ENCODE assay signal across 8 cellular contexts in genomic region chr3:97764186-97765055, GRCh38. TPM values are rescaled to one million over a fixed set of nuclear protein-coding genes. Genes with fewer than 3 reads are reported as not detected.
DNase-seq lines count a peak whose midpoint lies in the region; ATAC-seq and TF ChIP-seq lines count a peak whose summit lies in the region.

Gene ARL6 (plus strand): TSS chr3:97764758. CDS start chr3:97768108, 3,350 bp downstream.

- H3K4me3 ChIP-seq in BJ (ENCODE audit: low read depth, low read length) = peak within 1 kb of the TSS; percentile 61

- H3K36me3 ChIP-seq in BJ (ENCODE audit: control insufficient read depth, insufficient read depth, low read length) = no peaks in the 10 kb centered on the region

- POLR2A ChIA-PET in BJ (lab: Charles Lee) = no interaction called here

- TF ChIP-seq CTCF in BJ (IDR thresholded peaks at IDR 0.05; ENCODE audit: insufficient read depth, low read depth, low read length) = peak; percentile 33; the same call in 1 of the 2 replicates

- peak; percentile 98 for ATAC-seq in HG03439 (IDR thresholded peaks at IDR 0.05; ENCODE audit: unreplicated experiment)

- DNase-seq in BJ (ENCODE audit: low read depth) = peak; percentile 50
- DNase-seq in GM19238 (ENCODE audit: insufficient read length, low spot score) = peak; percentile 59
- peak; percentile 62 for DNase-seq in NCI-H460 (ENCODE audit: extremely low read depth, low read depth)
- DNase-seq in activated CD4-positive, alpha-beta T cell treated with anti-CD3 and anti-CD28 coated beads for 4 hours = peak; percentile 67 to 68
- peak; percentile 38 to 67 (median 48) for DNase-seq in stimulated activated CD4-positive, alpha-beta T cell treated with anti-CD3 and anti-CD28 coated beads, Interleukin-1b, Interleukin-23, amount 100 ng/mL, for 24 hours (ENCODE audit: low read depth in 4 of 4, low spot score in 1 of 4)

- no peaks in the 10 kb centered on the region for H3K27me3 ChIP-seq in BJ (ENCODE audit: control insufficient read depth, insufficient read depth, low read length)
- no peaks in the 10 kb centered on the region for H3K27me3 ChIP-seq in layer of hippocampus (ENCODE audit: control insufficient read depth, insufficient read depth, low read length)

- H3K27ac ChIP-seq in cingulate gyrus (ENCODE audit: low read depth, low read length) = peak within 1 kb of the TSS; percentile 87
- H3K27ac ChIP-seq in layer of hippocampus (ENCODE audit: low read depth, low read length) = peak within 1 kb of the TSS; percentile 56

- CTCF ChIA-PET in BJ (lab: Yijun Ruan, JAX) = interaction anchor here (0.7 to 1.6 kb wide), 4 partner anchors 23 to 259 kb away, joined by 3 read pairs; partner anchors contain the start of gene CRYBG3

RNA-seq across cellular contexts. Expression of gene ARL6, which starts in this region (rescaled TPM):
- 2.0 and 4.8 TPM in 2 replicates for polyA plus RNA-seq in BJ (2011; rRNA removed)
- polyA minus RNA-seq in BJ (2011; rRNA and poly(A)+ RNA removed) = 6.2 and 13.5 TPM in 2 replicates
- total RNA-seq in NCI-H460 (2014; rRNA removed; shearing (Covaris generic)) = 11.8 and 13.6 TPM in 2 replicates
- 11.0 and 12.3 TPM in 2 replicates for polyA plus RNA-seq in NCI-H460 (2014; cell fraction: nucleus; rRNA removed)

Comparison
In these comparisons a context has a peak if more than half of its experiments do, and no peak if none do; other contexts are left out.
1. Peak in every context shown above with its lines: DNase-seq, ATAC-seq, H3K4me3 ChIP-seq and H3K27ac ChIP-seq.